In genomic region chr6:41370488-41371111, GRCh38 we compare ENCODE assay signal across 21 cellular contexts. TPM values are rescaled to one million over a fixed set of nuclear protein-coding genes. Genes with fewer than 3 reads are reported as not detected.
DNase-seq lines count a peak whose midpoint lies in the region; ATAC-seq and TF ChIP-seq lines count a peak whose summit lies in the region.
"Had no signal": no experiment of that assay in that cellular context is flagged by ENCODE, and none has a peak within 500 bp of the region (broad histone marks: within the 10 kb centered on the region; RNA-seq: fewer than 3 reads in every experiment).

No MANE protein-coding gene starts in this region.

- 91% methylated on average over 6 of the region's 6 CpGs for WGBS in prostate gland

- peaks cover 51 to 78% of the 10 kb centered on the region in 2 donors for H3K27me3 Mint-ChIP-seq in natural killer cell (ENCODE audit: low read depth in 2 of 2)
- peaks cover 50 to 52% of the 10 kb centered on the region in 2 donors for H3K27me3 Mint-ChIP-seq in natural killer cell treated with Interleukin-12 subunit alpha and Interleukin-12 subunit beta and Interleukin-15 and Interleukin-18, amount 100 ng/mL, for 72 hours

- H3K9me3 Mint-ChIP-seq in natural killer cell: no peaks in the 10 kb centered on the region
- H3K9me3 Mint-ChIP-seq in natural killer cell treated with Interleukin-12 subunit alpha and Interleukin-12 subunit beta and Interleukin-15 and Interleukin-18, amount 100 ng/mL, for 72 hours: no peaks in the 10 kb centered on the region
- H3K9me3 Mint-ChIP-seq: activated CD4-positive, alpha-beta T cell treated with anti-CD3 and anti-CD28 coated beads, Interleukin-2, amount 10 ng/mL, durations not matched to agents 7 days and 5 days; naive thymus-derived CD8-positive, alpha-beta T cell; stimulated activated naive B cell treated with anti-CD40 and anti-IgM and Interleukin-4, amounts not matched to agents 10 μg/mL and 1 μg/mL and 100 μg/mL, for 72 hours had no signal

- H3K4me3 ChIP-seq in Peyer's patch (no peak overlapping the region), prostate gland (no peak overlapping the region)
- H3K4me3 ChIP-seq: SJCRH30 had no signal

- peaks cover 0 to 38% (median 21%) of the 10 kb centered on the region in 4 donors for H3K4me1 ChIP-seq in Peyer's patch
- peaks cover 9% of the 10 kb centered on the region for H3K4me1 ChIP-seq in prostate gland (replicated peaks)

- H3K9me3 ChIP-seq in Peyer's patch: no peaks in the 10 kb centered on the region
- H3K9me3 ChIP-seq in prostate gland: no peaks in the 10 kb centered on the region
- H3K9me3 ChIP-seq: SJCRH30, upper lobe of left lung had no signal

- H3K36me3 ChIP-seq in Peyer's patch (no peaks in the 10 kb centered on the region), prostate gland (no peaks in the 10 kb centered on the region)
- H3K36me3 ChIP-seq: SJCRH30, upper lobe of left lung had no signal

- POLR2A ChIA-PET in RWPE1 (lab: Yijun Ruan, JAX; ENCODE audit: low non-redundant PET): no interaction called here

- no peak for DNase-seq in natural killer cell
- no peak for DNase-seq in natural killer cell treated with Interleukin-12 subunit alpha and Interleukin-12 subunit beta and Interleukin-15 and Interleukin-18, amount 100 ng/mL, for 72 hours (ENCODE audit: low spot score)
- peak; percentile 29 for DNase-seq in RWPE1 (ENCODE audit: low spot score)
- peak; percentile 82 for DNase-seq in islet precursor cell
- no peak for DNase-seq in Peyer's patch
- DNase-seq in prostate gland (ENCODE audit: low spot score): no peak
- DNase-seq in caudate nucleus (lab: John Stamatoyannopoulos, UW): no peak
- DNase-seq: activated CD4-positive, alpha-beta T cell treated with anti-CD3 and anti-CD28 coated beads, Interleukin-2, amount 10 ng/mL, durations not matched to agents 7 days and 5 days; activated naive CD4-positive, alpha-beta T cell; CD4-positive, alpha-beta memory T cell; naive thymus-derived CD8-positive, alpha-beta T cell; NCI-H2029; stimulated activated naive B cell treated with anti-CD40 and anti-IgM and Interleukin-4, amounts not matched to agents 10 μg/mL and 1 μg/mL and 100 μg/mL, for 72 hours; T1000 had no signal

- H3K27ac Mint-ChIP-seq in natural killer cell: no peak overlapping the region
- no peak overlapping the region for H3K27ac Mint-ChIP-seq in natural killer cell treated with Interleukin-12 subunit alpha and Interleukin-12 subunit beta and Interleukin-15 and Interleukin-18, amount 100 ng/mL, for 72 hours
- H3K27ac Mint-ChIP-seq: activated CD4-positive, alpha-beta T cell treated with anti-CD3 and anti-CD28 coated beads, Interleukin-2, amount 10 ng/mL, durations not matched to agents 7 days and 5 days had no signal

- H3K4me3 Mint-ChIP-seq in natural killer cell: peak overlapping the region; percentile 43
- no peak overlapping the region for H3K4me3 Mint-ChIP-seq in natural killer cell treated with Interleukin-12 subunit alpha and Interleukin-12 subunit beta and Interleukin-15 and Interleukin-18, amount 100 ng/mL, for 72 hours

- intact Hi-C loops in natural killer cell (cut with micrococcal nuclease) (no loop called here), prostate gland (cut with DNase I) (loop anchor here (5.0 kb wide), 3 partner anchors 57 to 177 kb away; partner anchors contain the start of gene FOXP4)

- CTCF ChIA-PET in RWPE1 (lab: Yijun Ruan, JAX): interaction anchor here (0.6 kb wide), 1 partner anchor 327 kb away, joined by 3 read pairs; no protein-coding TSS in a partner anchor

- no peak for ATAC-seq in natural killer cell
- ATAC-seq in natural killer cell treated with Interleukin-12 subunit alpha and Interleukin-12 subunit beta and Interleukin-15 and Interleukin-18, amount 100 ng/mL, for 72 hours: no peak
- no peak for ATAC-seq in GM21786 (IDR thresholded peaks at IDR 0.05; ENCODE audit: unreplicated experiment)

- TF ChIP-seq CTCF in natural killer cell (IDR thresholded peaks at IDR 0.05) (no peak), RWPE1 (conservative IDR thresholded peaks at IDR 0.05; ENCODE audit: low read depth) (no peak), Peyer's patch (IDR thresholded peaks at IDR 0.05) (no peak), prostate gland (IDR thresholded peaks at IDR 0.05) (no peak)

- TF ChIP-seq POLR2A in Peyer's patch (IDR thresholded peaks at IDR 0.05) (no peak), prostate gland (IDR thresholded peaks at IDR 0.05) (no peak)

- H3K27me3 ChIP-seq in Peyer's patch (peaks cover 0 to 38% of the 10 kb centered on the region in 2 donors), prostate gland (replicated peaks; ENCODE audit: insufficient read depth) (peaks cover 18% of the 10 kb centered on the region)

- H3K27ac ChIP-seq in RWPE1: no peak overlapping the region
- H3K27ac ChIP-seq in Peyer's patch: no peak overlapping the region
- H3K27ac ChIP-seq in prostate gland: no peak overlapping the region
- H3K27ac ChIP-seq in caudate nucleus (ENCODE audit: low read depth, low read length): no peak overlapping the region
- H3K27ac ChIP-seq: coronary artery, SJCRH30, upper lobe of left lung had no signal

- H3K4me1 Mint-ChIP-seq in natural killer cell: peaks cover 28 to 33% of the 10 kb centered on the region in 2 donors
- peaks cover 31 to 36% of the 10 kb centered on the region in 2 donors for H3K4me1 Mint-ChIP-seq in natural killer cell treated with Interleukin-12 subunit alpha and Interleukin-12 subunit beta and Interleukin-15 and Interleukin-18, amount 100 ng/mL, for 72 hours (ENCODE audit: low read depth in 2 of 2)

- no peaks in the 10 kb centered on the region for H3K36me3 Mint-ChIP-seq in natural killer cell
- H3K36me3 Mint-ChIP-seq in natural killer cell treated with Interleukin-12 subunit alpha and Interleukin-12 subunit beta and Interleukin-15 and Interleukin-18, amount 100 ng/mL, for 72 hours: no peaks in the 10 kb centered on the region
- H3K36me3 Mint-ChIP-seq: naive thymus-derived CD8-positive, alpha-beta T cell had no signal

RNA-seq across cellular contexts. Expression of gene NCR2, which starts 35.2 kb away (rescaled TPM):
- total RNA-seq in natural killer cell: not detected
- 1 to 10 TPM in 1 of 2 donors, not detected in 1; 1.0 TPM for total RNA-seq in natural killer cell treated with Interleukin-12 subunit alpha and Interleukin-12 subunit beta and Interleukin-15 and Interleukin-18, amount 100 ng/mL, for 72 hours
- total RNA-seq in Peyer's patch: not detected
- not detected for total RNA-seq in prostate gland
- total RNA-seq: activated CD4-positive, alpha-beta T cell treated with anti-CD3 and anti-CD28 coated beads, Interleukin-2, amount 10 ng/mL, durations not matched to agents 7 days and 5 days; CD4-positive, alpha-beta memory T cell; frontal cortex; IMR-90; liver; naive thymus-derived CD8-positive, alpha-beta T cell; SJCRH30; upper lobe of left lung had no signal

Comparison
In these comparisons a context has a peak if more than half of its experiments do, and no peak if none do; other contexts are left out.
1. DNase-seq: peak in RWPE1 (single experiment) and islet precursor cell (single experiment); none in natural killer cell (single experiment), natural killer cell treated with Interleukin-12 subunit alpha and Interleukin-12 subunit beta and Interleukin-15 and Interleukin-18, amount 100 ng/mL, for 72 hours (single experiment), Peyer's patch (0 of 3), prostate gland (single experiment) and caudate nucleus (0 of 61).